8 cellular contexts compared by ENCODE assay signal in genomic region chr6:148441454-148441911, GRCh38.
DNase-seq lines count a peak whose midpoint lies in the region; ATAC-seq lines count a peak whose summit lies in the region.

No MANE protein-coding gene starts in this region.

- peak overlapping the region; percentile 73 for H3K9ac ChIP-seq in adipocyte (ENCODE audit: low read length)

- peak overlapping the region; percentile 6 for H3K4me3 ChIP-seq in adipocyte (ENCODE audit: low read length)

- DNase-seq in DMS53 (lab: John Stamatoyannopoulos, UW) (peak; percentile 88), adipocyte (ENCODE audit: low read depth) (peak; percentile 67), left lobe of liver (ENCODE audit: low spot score) (no peak), NK-92 (lab: John Stamatoyannopoulos, UW; ENCODE audit: unreplicated experiment) (no peak)
- no peak for DNase-seq in NK-92 treated with Interleukin-12 subunit alpha and Interleukin-12 subunit beta, amount 100 ng/mL, for 24 hours (lab: John Stamatoyannopoulos, UW)

- peaks cover 3% of the 10 kb centered on the region for H3K36me3 ChIP-seq in adipocyte (ENCODE audit: control insufficient read depth, insufficient read depth, low read length, severe bottlenecking)

- H3K27me3 ChIP-seq in adipocyte (replicated peaks; ENCODE audit: control insufficient read depth, insufficient read depth, low read length) = no peaks in the 10 kb centered on the region

- peaks cover 24% of the 10 kb centered on the region for H3K4me1 ChIP-seq in adipocyte (ENCODE audit: control insufficient read depth, insufficient read depth, low read length)

- H3K9me3 ChIP-seq in adipocyte (ENCODE audit: control insufficient read depth, low read length) = no peaks in the 10 kb centered on the region

- ATAC-seq in HG03521 (IDR thresholded peaks at IDR 0.05; ENCODE audit: unreplicated experiment) = peak; percentile 69
- peak; percentile 22 for ATAC-seq in left lobe of liver
- no peak for ATAC-seq in HG02981 (IDR thresholded peaks at IDR 0.05; ENCODE audit: unreplicated experiment)
- ATAC-seq in HG03571 (IDR thresholded peaks at IDR 0.05; ENCODE audit: unreplicated experiment) = no peak

Comparison
In these comparisons a context has a peak if more than half of its experiments do, and no peak if none do; other contexts are left out.
1. DNase-seq: peak in DMS53 (single experiment) and adipocyte (single experiment); none in left lobe of liver (single experiment), NK-92 treated with Interleukin-12 subunit alpha and Interleukin-12 subunit beta, amount 100 ng/mL, for 24 hours (single experiment) and NK-92 (single experiment).
2. ATAC-seq: peak in HG03521 (single experiment) and left lobe of liver (single experiment); none in HG02981 (single experiment) and HG03571 (single experiment).